ENCODE assay signal across 37 cellular contexts in genomic region chr10:108691126-108691525, GRCh38.
"Had no signal": no experiment of that assay in that cellular context is flagged by ENCODE, and none has a peak within 500 bp of the region (broad histone marks: within the 10 kb centered on the region; RNA-seq: fewer than 3 reads in every experiment).

No MANE protein-coding gene starts in this region.

- H3K27me3 Mint-ChIP-seq: activated B cell treated with CpG ODN at 0.5 μM for 24 hours; activated CD4-positive, alpha-beta memory T cell treated with anti-CD3 and anti-CD28 coated beads for 36 hours; brain had no signal

- H3K36me3 Mint-ChIP-seq: activated CD4-positive, alpha-beta memory T cell treated with anti-CD3 and anti-CD28 coated beads for 36 hours; brain had no signal

- H3K9ac ChIP-seq: SK-N-SH had no signal

- FAIRE-seq: bronchial epithelial cell, TTC549 had no signal

- DNase-seq: activated B cell treated with CpG ODN at 0.5 μM for 24 hours; activated CD4-positive, alpha-beta memory T cell treated with anti-CD3 and anti-CD28 coated beads for 36 hours; activated CD4-positive, alpha-beta T cell treated with anti-CD3 and anti-CD28 coated beads for 4 hours; activated CD4-positive, alpha-beta T cell treated with anti-CD3 and anti-CD28 coated beads, Interleukin-2, amount 50 U/mL, for 1 hour; activated CD4-positive, CD25-positive, alpha-beta regulatory T cell treated with anti-CD3 and anti-CD28 coated beads, Interleukin-2, amount 50 U/mL, for 72 hours; activated CD8-positive, alpha-beta memory T cell treated with anti-CD3 and anti-CD28 coated beads, Interleukin-2, amount 50 U/mL, for 4 hours; activated gamma-delta T cell treated with Interleukin-2 at 50 U/mL for 16 hours; activated naive CD4-positive, alpha-beta T cell treated with anti-CD3 and anti-CD28 coated beads for 36 hours; activated T-cell treated with anti-CD3 and anti-CD28 coated beads for 4 hours; activated T-cell treated with anti-CD3 and anti-CD28 coated beads, Interleukin-2, amount 50 U/mL, for 4 hours; adrenal gland; caudate nucleus; cerebellar nuclear complex; Kasumi-1; MG63; NCI-H1048; NCI-H1436 treated with DMSO at 0.1 percent for 48 hours; NCI-H187; NCI-H2029 treated with DMSO at 0.1 percent for 48 hours; NCI-H2107; NCI-H2171; NCI-H510A; NCI-H526; NCI-H748 treated with DMSO at 0.1 percent for 48 hours; PC-3; Peyer's patch; RPMI8226; SHP77 treated with DMSO at 0.1 percent for 48 hours; SK-N-SH had no signal

- H3K4me1 Mint-ChIP-seq: activated B cell treated with CpG ODN at 0.5 μM for 24 hours, brain had no signal

- H3K36me3 ChIP-seq: adrenal gland, MG63, Peyer's patch, SJSA1 had no signal

- H3K9me3 ChIP-seq: adrenal gland, MG63, Peyer's patch, SJSA1, SK-N-SH had no signal

- H3K27ac ChIP-seq: adrenal gland, Peyer's patch, SJSA1 had no signal

- H3K27ac Mint-ChIP-seq: activated B cell treated with CpG ODN at 0.5 μM for 24 hours; activated CD4-positive, alpha-beta memory T cell treated with anti-CD3 and anti-CD28 coated beads for 36 hours; activated naive CD4-positive, alpha-beta T cell treated with anti-CD3 and anti-CD28 coated beads for 36 hours; activated naive CD4-positive, alpha-beta T cell treated with anti-CD3 and anti-CD28 coated beads, Interleukin-2, amount 50 U/mL, for 72 hours; activated T-helper 1 cell treated with anti-CD3 and anti-CD28 coated beads, Interleukin-12 subunit alpha, Interleukin-12 subunit beta, Interleukin-2, Interleukin-4 antibody, amounts not matched to agents 30 ng/mL and 10 ng/mL and 1 ng/mL, durations not matched to agents 14 hours and 24 hours and 36 hours; brain; T-helper 1 cell treated with Interleukin-12 subunit alpha and Interleukin-12 subunit beta and Interleukin-4 antibody, amounts not matched to agents 30 μg/mL and 1 μg/mL, for 36 hours; T-helper 2 cell treated with Interferon-gamma antibody and Interleukin-4, amounts not matched to agents 5 μg/mL and 100 μg/mL, for 36 hours had no signal

- H3K9me3 Mint-ChIP-seq: activated B cell treated with CpG ODN at 0.5 μM for 24 hours; brain; T-helper 1 cell treated with Interleukin-12 subunit alpha and Interleukin-12 subunit beta and Interleukin-4 antibody, amounts not matched to agents 30 μg/mL and 1 μg/mL, for 36 hours had no signal

- H3K4me2 ChIP-seq: SK-N-SH had no signal

- H3K27me3 ChIP-seq: adrenal gland, MG63, Peyer's patch, SJSA1 had no signal

- H3K4me3 Mint-ChIP-seq: activated B cell treated with CpG ODN at 0.5 μM for 24 hours; activated CD4-positive, alpha-beta memory T cell treated with anti-CD3 and anti-CD28 coated beads for 36 hours; activated naive CD4-positive, alpha-beta T cell treated with anti-CD3 and anti-CD28 coated beads for 36 hours; activated T-cell treated with anti-CD3 and anti-CD28 coated beads, Interleukin-2, amount 50 U/mL, for 4 hours; activated T-helper 1 cell treated with anti-CD3 and anti-CD28 coated beads, Interleukin-12 subunit alpha, Interleukin-12 subunit beta, Interleukin-2, Interleukin-4 antibody, amounts not matched to agents 30 ng/mL and 10 ng/mL and 1 ng/mL, durations not matched to agents 14 hours and 24 hours and 36 hours; brain; T-helper 1 cell treated with Interleukin-12 subunit alpha and Interleukin-12 subunit beta and Interleukin-4 antibody, amounts not matched to agents 30 μg/mL and 1 μg/mL, for 36 hours; T-helper 2 cell treated with Interferon-gamma antibody and Interleukin-4, amounts not matched to agents 5 μg/mL and 100 μg/mL, for 36 hours had no signal

- H3K4me3 ChIP-seq: adrenal gland, MG63, Peyer's patch, SJSA1 had no signal

- H3K4me1 ChIP-seq: adrenal gland, Peyer's patch, SJSA1 had no signal
